Comparison of ENCODE assay signal across 8 cellular contexts in the genomic region with DNA sequence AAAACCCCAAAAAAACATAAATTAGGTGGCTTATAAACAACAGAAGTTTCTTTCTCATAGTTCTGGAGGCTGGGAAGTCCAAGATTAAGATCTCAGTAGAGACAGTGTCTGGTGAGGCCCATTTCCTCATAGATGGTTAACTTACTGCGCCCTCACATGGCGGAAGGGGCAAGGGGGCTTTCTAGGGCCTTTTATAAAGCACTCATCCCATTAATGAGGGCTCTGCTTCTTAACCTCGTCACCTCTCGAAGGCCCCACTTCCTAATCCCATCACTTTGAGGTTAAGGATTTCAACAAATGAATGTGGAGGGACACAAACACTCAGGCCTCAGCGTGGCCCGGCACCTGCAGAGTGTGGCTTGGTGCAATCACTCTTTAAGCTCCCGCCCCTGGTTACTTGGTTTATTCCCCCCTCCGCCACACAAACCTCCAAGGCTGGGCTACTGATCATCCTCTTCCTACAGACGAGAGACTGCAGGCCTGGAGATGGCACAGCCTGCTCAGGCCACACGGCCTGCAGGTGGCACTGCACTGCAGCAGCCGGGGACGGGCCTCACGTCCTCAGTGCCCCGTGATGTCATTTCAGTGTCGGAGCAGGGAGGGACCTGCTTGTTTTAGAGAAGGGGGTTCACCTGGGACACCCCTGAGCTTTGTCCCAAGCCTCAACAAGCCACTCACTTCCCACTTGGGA.
DNase-seq lines count a peak whose midpoint lies in the region; ATAC-seq, FAIRE-seq and TF ChIP-seq lines count a peak whose summit lies in the region.
"Not testable (repeated sequence)": the region's sequence is repeated elsewhere in the genome, so short reads cannot be mapped to it uniquely, and the experiment has no call there.

No MANE protein-coding gene starts in this region.

- intact Hi-C loops in pancreas (cut with DNase I): loop anchor here in 2 of 3 donors (10.0 kb wide), 2 partner anchors 211 to 241 kb away; no protein-coding TSS in a partner anchor

- not testable (repeated sequence) for H3K9ac ChIP-seq in OCI-LY1 (ENCODE audit: low read length)

- H3K9me3 ChIP-seq in OCI-LY1 (ENCODE audit: low read length); pancreas; thoracic aorta: not testable (repeated sequence)

- H4K20me1 ChIP-seq in OCI-LY1 (ENCODE audit: insufficient read depth, low read length): not testable (repeated sequence)

- not testable (repeated sequence) for H3K27ac Mint-ChIP-seq in activated CD8-positive, alpha-beta memory T cell treated with anti-CD3 and anti-CD28 coated beads, Interleukin-2, amount 10 ng/mL, durations not matched to agents 7 days and 5 days

- H3K4me3 ChIP-seq in OCI-LY1 (ENCODE audit: low read depth, low read length, poor library complexity, severe bottlenecking); pancreas; thoracic aorta: not testable (repeated sequence)

- CTCF ChIA-PET in activated CD8-positive, alpha-beta memory T cell treated with anti-CD3 and anti-CD28 coated beads, Interleukin-2, amount 10 ng/mL, durations not matched to agents 7 days and 5 days (lab: Charles Lee): not testable (repeated sequence)

- peak; percentile 67 for ATAC-seq in activated CD8-positive, alpha-beta memory T cell treated with anti-CD3 and anti-CD28 coated beads, Interleukin-2, amount 10 ng/mL, durations not matched to agents 7 days and 5 days
- ATAC-seq in pancreas: peak; percentile 96 to 99 (median 97)
- ATAC-seq in thoracic aorta (ENCODE audit: insufficient number of reproducible peaks, low FRiP score, low read depth): not testable (repeated sequence)

- H3K27me3 Mint-ChIP-seq in activated CD8-positive, alpha-beta memory T cell treated with anti-CD3 and anti-CD28 coated beads, Interleukin-2, amount 10 ng/mL, durations not matched to agents 7 days and 5 days: not testable (repeated sequence)

- H3K36me3 ChIP-seq in OCI-LY1 (ENCODE audit: insufficient read depth, low read length); pancreas; thoracic aorta: not testable (repeated sequence)

- TF ChIP-seq CTCF in OCI-LY1 (IDR thresholded peaks at IDR 0.05; ENCODE audit: low read length): peak; percentile 40; the same call in 1 of the 2 replicates
- peak; percentile 38 to 57 (median 42) for TF ChIP-seq CTCF in pancreas (IDR thresholded peaks at IDR 0.05)
- peak; percentile 65 for TF ChIP-seq CTCF in thoracic aorta (IDR thresholded peaks at IDR 0.05)

- H3K9me3 Mint-ChIP-seq in activated CD8-positive, alpha-beta memory T cell treated with anti-CD3 and anti-CD28 coated beads, Interleukin-2, amount 10 ng/mL, durations not matched to agents 7 days and 5 days (ENCODE audit: low read depth): not testable (repeated sequence)

- not testable (repeated sequence) for H3F3A ChIP-seq in OCI-LY1 (ENCODE audit: insufficient read depth, low read length)

- not testable (repeated sequence) for H3K36me3 Mint-ChIP-seq in activated CD8-positive, alpha-beta memory T cell treated with anti-CD3 and anti-CD28 coated beads, Interleukin-2, amount 10 ng/mL, durations not matched to agents 7 days and 5 days

- H2AFZ ChIP-seq in OCI-LY1 (ENCODE audit: low read length): not testable (repeated sequence)

- not testable (repeated sequence) for H3K4me3 Mint-ChIP-seq in activated CD8-positive, alpha-beta memory T cell treated with anti-CD3 and anti-CD28 coated beads, Interleukin-2, amount 10 ng/mL, durations not matched to agents 7 days and 5 days

- not testable (repeated sequence) for H3K27me3 ChIP-seq in OCI-LY1 (ENCODE audit: insufficient read depth, low read length); pancreas; thoracic aorta (replicated peaks; ENCODE audit: insufficient read depth)

- not testable (repeated sequence) for H3K4me1 ChIP-seq in OCI-LY1 (ENCODE audit: insufficient read depth, low read length, severe bottlenecking); pancreas; thoracic aorta (ENCODE audit: control insufficient read depth in 1 of 2, low read depth in 2 of 2)

- not testable (repeated sequence) for FAIRE-seq in pancreas (lab: Jason Lieb, UNC)

- not testable (repeated sequence) for H3K4me1 Mint-ChIP-seq in activated CD8-positive, alpha-beta memory T cell treated with anti-CD3 and anti-CD28 coated beads, Interleukin-2, amount 10 ng/mL, durations not matched to agents 7 days and 5 days

- not testable (repeated sequence) for H3K4me2 ChIP-seq in OCI-LY1 (ENCODE audit: low read length)

- 26 to 28% methylated on average over 14 to 15 of the region's 15 CpGs for WGBS in pancreas, 2 donors

- H3K27ac ChIP-seq in OCI-LY1 (ENCODE audit: low read depth, low read length, poor library complexity, severe bottlenecking); pancreas; thoracic aorta: not testable (repeated sequence)

- H3K79me2 ChIP-seq in OCI-LY1 (ENCODE audit: insufficient read depth, low read length): not testable (repeated sequence)

- DNase-seq in DMS153 treated with DMSO at 0.1 percent for 48 hours (lab: John Stamatoyannopoulos, UW; ENCODE audit: unreplicated experiment) (peak; percentile 14), LHCN-M2 (ENCODE audit: low read depth) (peak; percentile 61), dermis microvascular lymphatic vessel endothelial cell (ENCODE audit: low read depth in 2 of 2) (peak; percentile 47 to 73), iris pigment epithelial cell (ENCODE audit: low read depth) (peak; percentile 63), pancreas (peak in 5 of 6 donors; percentile 47 to 77 (median 62))
- DNase-seq in activated CD8-positive, alpha-beta memory T cell treated with anti-CD3 and anti-CD28 coated beads, Interleukin-2, amount 10 ng/mL, durations not matched to agents 7 days and 5 days: peak; percentile 54
- not testable (repeated sequence) for DNase-seq in thoracic aorta (ENCODE audit: low spot score)

- H3K9me2 ChIP-seq in OCI-LY1 (ENCODE audit: low read depth, low read length): not testable (repeated sequence)
